ENCODE assay signal across 1 cellular context in the genomic region with DNA sequence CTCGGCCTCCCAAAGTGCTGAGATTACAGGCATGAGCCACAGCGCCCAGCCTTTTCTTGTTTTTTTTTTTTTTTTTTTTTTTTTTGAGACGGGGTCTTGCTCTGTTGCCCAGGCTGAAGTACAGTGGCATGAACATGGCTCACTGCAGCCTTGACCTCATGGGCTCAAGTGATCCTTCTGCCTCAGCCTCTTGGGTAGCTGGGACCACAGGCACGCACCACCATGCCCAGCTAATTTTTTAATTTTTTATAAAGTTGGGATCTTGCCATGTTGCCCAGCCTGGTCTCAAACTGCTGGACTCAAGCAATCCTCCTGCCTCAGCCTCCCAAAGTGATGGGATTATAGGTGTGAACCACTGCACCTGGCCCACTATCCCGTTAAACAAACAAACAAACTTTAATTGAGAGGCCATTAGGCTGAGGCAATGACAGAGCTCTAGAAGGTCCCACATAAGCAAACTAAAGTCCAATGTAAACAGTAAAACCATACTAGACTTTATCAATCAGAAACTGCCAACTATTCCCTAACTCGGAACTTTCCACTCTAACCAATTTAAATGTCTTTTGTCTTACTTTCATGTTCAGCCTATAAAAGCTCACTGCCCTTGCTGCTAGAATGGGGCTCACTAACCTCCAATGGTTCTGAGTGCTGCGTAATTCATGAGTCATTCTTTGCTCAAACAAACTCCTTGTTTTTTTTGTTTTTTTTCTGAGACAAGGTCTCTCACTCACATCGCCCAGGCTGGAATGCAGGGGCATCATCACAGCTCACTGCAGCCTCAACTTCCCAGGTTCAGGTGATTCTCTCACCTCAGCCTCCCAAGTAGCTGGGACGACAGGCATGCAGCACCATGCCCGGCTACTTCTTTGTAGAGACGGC.
TF ChIP-seq lines count a peak whose summit lies in the region.

No MANE protein-coding gene starts in this region.

TF ChIP-seq in endothelial cell of umbilical vein, 7 proteins besides CTCF, POLR2A, EP300 and RAD21:
- TF ChIP-seq JUN (IDR thresholded peaks at IDR 0.05; ENCODE audit: borderline replicate concordance, insufficient read depth, insufficient read length, low read depth) = peak; percentile 63
- TF ChIP-seq FOS (IDR thresholded peaks at IDR 0.05; ENCODE audit: borderline replicate concordance, insufficient read depth, low read length) = peak; percentile 82
- TF ChIP-seq POLR2AphosphoS5 (IDR thresholded peaks at IDR 0.05; ENCODE audit: insufficient read depth, low read depth, low read length) = no peak
- no peak for TF ChIP-seq MYC (IDR thresholded peaks at IDR 0.05; ENCODE audit: low read depth, low read length)
- TF ChIP-seq EZH2 (IDR thresholded peaks at IDR 0.05; ENCODE audit: borderline replicate concordance, low read depth, low read length, severe bottlenecking) = no peak
- TF ChIP-seq GATA2 (IDR thresholded peaks at IDR 0.05; ENCODE audit: insufficient read depth, insufficient read length, low read depth, low read length) = no peak
- TF ChIP-seq, protein P1, sequence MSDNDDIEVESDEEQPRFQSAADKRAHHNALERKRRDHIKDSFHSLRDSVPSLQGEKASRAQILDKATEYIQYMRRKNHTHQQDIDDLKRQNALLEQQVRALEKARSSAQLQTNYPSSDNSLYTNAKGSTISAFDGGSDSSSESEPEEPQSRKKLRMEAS (IDR thresholded peaks at IDR 0.05; ENCODE audit: insufficient read depth, insufficient read length) = no peak
